Comparison of ENCODE assay signal across 22 cellular contexts in genomic region chr1:173245892-173246291, GRCh38.
"Had no signal": no experiment of that assay in that cellular context is flagged by ENCODE, and none has a peak within 500 bp of the region (broad histone marks: within the 10 kb centered on the region; RNA-seq: fewer than 3 reads in every experiment).

No MANE protein-coding gene starts in this region.

- H3K27ac ChIP-seq: coronary artery, dorsolateral prefrontal cortex, esophagus muscularis mucosa, foreskin keratinocyte, gastroesophageal sphincter, heart left ventricle, hepatocyte, left lung, lower lobe of right lung had no signal

- DNase-seq: dermis blood vessel endothelial cell; dorsolateral prefrontal cortex; effector CD4-positive, alpha-beta T cell; effector memory CD4-positive, alpha-beta T cell; foreskin keratinocyte; heart left ventricle; left cardiac atrium; left lung; left ventricle myocardium superior; lower lobe of right lung; mesenchymal stem cell; mucosa of descending colon; naive B cell had no signal

- H3K4me2 ChIP-seq: hepatocyte had no signal

- ATAC-seq: foreskin keratinocyte, gastroesophageal sphincter, heart left ventricle, left cardiac atrium, left lung, left ventricle myocardium superior, lower lobe of right lung, mucosa of descending colon had no signal

- H3K4me1 ChIP-seq: foreskin keratinocyte, left lung, lower lobe of right lung had no signal

- H2AFZ ChIP-seq: hepatocyte had no signal

- H3K27me3 ChIP-seq: dorsolateral prefrontal cortex, esophagus muscularis mucosa, gastroesophageal sphincter, heart left ventricle, hepatocyte, left lung had no signal

- H3K4me3 ChIP-seq: coronary artery, dorsolateral prefrontal cortex, esophagus muscularis mucosa, gastroesophageal sphincter, heart left ventricle, hepatocyte, left lung, lower lobe of right lung, mucosa of descending colon had no signal

- FAIRE-seq: colon, endothelial cell of umbilical vein, frontal cortex, islet of Langerhans, keratinocyte had no signal

- H3K79me2 ChIP-seq: hepatocyte had no signal

- H3K36me3 ChIP-seq: esophagus muscularis mucosa, gastroesophageal sphincter, heart left ventricle, left lung, lower lobe of right lung had no signal
